Comparison of ENCODE assay signal across 11 cellular contexts in genomic region chr22:39214383-39215069, GRCh38. TPM values are rescaled to one million over a fixed set of nuclear protein-coding genes. Genes with fewer than 3 reads are reported as not detected.
DNase-seq lines count a peak whose midpoint lies in the region; ATAC-seq and TF ChIP-seq lines count a peak whose summit lies in the region.
"Had no signal": no experiment of that assay in that cellular context is flagged by ENCODE, and none has a peak within 500 bp of the region (broad histone marks: within the 10 kb centered on the region; RNA-seq: fewer than 3 reads in every experiment).

No MANE protein-coding gene starts in this region.

- peak; percentile 58 for DNase-seq in activated effector memory CD4-positive, alpha-beta T cell treated with anti-CD3 and anti-CD28 coated beads, Interleukin-2, amount 50 U/mL, for 16 hours
- no peak for DNase-seq in activated effector memory CD4-positive, alpha-beta T cell treated with Interleukin-2 at 50 U/mL for 16 hours
- peak; percentile 77 for DNase-seq in RWPE1 (ENCODE audit: low spot score)
- peak; percentile 47 to 73 for DNase-seq in thyroid gland
- DNase-seq: immature natural killer cell, Right ventricle myocardium superior had no signal

- ATAC-seq in HG02678 (IDR thresholded peaks at IDR 0.05; ENCODE audit: unreplicated experiment) = no peak
- ATAC-seq in GM19324 (IDR thresholded peaks at IDR 0.05; ENCODE audit: low FRiP score, unreplicated experiment) = no peak
- ATAC-seq in GM19035 (IDR thresholded peaks at IDR 0.05; ENCODE audit: unreplicated experiment) = no peak

- 35 to 44% methylated on average over 6 to 8 of the region's 8 CpGs for WGBS in thyroid gland, 2 donors

- intact Hi-C loops in thyroid gland (cut with DNase I) = no loop called here

- TF ChIP-seq CTCF in RWPE1 (conservative IDR thresholded peaks at IDR 0.05; ENCODE audit: low read depth) (no peak), thyroid gland (IDR thresholded peaks at IDR 0.05) (no peak)

- POLR2A ChIA-PET in RWPE1 (lab: Yijun Ruan, JAX; ENCODE audit: low non-redundant PET) = no interaction called here

- no peaks in the 10 kb centered on the region for H3K9me3 ChIP-seq in iPS-18c (ENCODE audit: control insufficient read depth, insufficient read depth, low read length)
- H3K9me3 ChIP-seq in thyroid gland = peaks cover 3% of the 10 kb centered on the region
- H3K9me3 ChIP-seq: thoracic aorta had no signal

- H3K4me1 ChIP-seq in thyroid gland = peaks cover 11 to 18% of the 10 kb centered on the region in 2 donors

- H3K27me3 ChIP-seq in thyroid gland = no peaks in the 10 kb centered on the region

- no peaks in the 10 kb centered on the region for H3K36me3 ChIP-seq in thyroid gland
- H3K36me3 ChIP-seq: thoracic aorta had no signal

- peak overlapping the region; percentile 93 for H3K27ac ChIP-seq in RWPE1
- peak overlapping the region; percentile 60 to 70 (median 68) for H3K27ac ChIP-seq in thyroid gland
- H3K27ac ChIP-seq: thoracic aorta had no signal

- CTCF ChIA-PET in RWPE1 (lab: Yijun Ruan, JAX) = interaction anchor here (0.5 kb wide), 1 partner anchor 85 kb away, joined by 4 read pairs; no protein-coding TSS in a partner anchor

- TF ChIP-seq POLR2A in thyroid gland (IDR thresholded peaks at IDR 0.05) = no peak

- peak overlapping the region; percentile 2; the same call in 1 of the 2 replicates for H3K4me3 ChIP-seq in iPS-18c (ENCODE audit: insufficient read depth, low read depth, low read length)
- H3K4me3 ChIP-seq in thyroid gland (replicated peaks in 1 of 3) = no peak overlapping the region
- H3K4me3 ChIP-seq: thoracic aorta had no signal

RNA-seq across cellular contexts. Expression of gene PDGFB, which starts 30.3 kb away (rescaled TPM):
- 10 to 100 TPM in 1 of 4 donors, 1 to 10 TPM in 3; 3.6 to 10.5 (median 3.9) TPM for total RNA-seq in thyroid gland
